ENCODE assay signal across 18 cellular contexts in the genomic region with DNA sequence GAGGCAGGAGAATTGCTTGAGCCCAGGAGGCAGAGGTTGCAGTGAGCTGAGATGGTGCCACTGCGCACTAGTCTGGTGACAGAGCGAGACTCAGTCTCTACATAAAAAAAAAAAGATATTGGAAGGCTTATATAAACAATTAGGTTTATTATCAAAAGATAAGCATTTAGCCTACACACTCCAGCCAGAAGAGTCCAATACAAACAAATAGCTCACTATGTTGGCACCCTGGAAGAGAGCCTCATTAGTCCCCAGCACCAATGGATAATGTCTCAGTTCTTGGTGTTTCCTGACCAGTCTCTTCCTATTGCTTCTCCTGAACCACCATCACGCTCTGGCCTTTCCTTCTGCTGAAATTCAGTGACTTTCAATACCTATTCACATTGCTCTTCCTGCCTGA. TPM values are rescaled to one million over a fixed set of nuclear protein-coding genes. Genes with fewer than 3 reads are reported as not detected.
DNase-seq lines count a peak whose midpoint lies in the region; ATAC-seq and TF ChIP-seq lines count a peak whose summit lies in the region.
"Had no signal": no experiment of that assay in that cellular context is flagged by ENCODE, and none has a peak within 500 bp of the region (broad histone marks: within the 10 kb centered on the region; RNA-seq: fewer than 3 reads in every experiment).

No MANE protein-coding gene starts in this region.

- H3K4me1 ChIP-seq in body of pancreas: peaks cover 74% of the 10 kb centered on the region
- no peaks in the 10 kb centered on the region for H3K4me1 ChIP-seq in osteoblast (ENCODE audit: insufficient read depth, low read length)
- H3K4me1 ChIP-seq: gastroesophageal sphincter, HAP-1 had no signal

- H3K36me3 ChIP-seq in KOPT-K1 (ENCODE audit: insufficient read depth, low read length): no peaks in the 10 kb centered on the region
- H3K36me3 ChIP-seq in body of pancreas (replicated peaks in 1 of 2; ENCODE audit: insufficient read depth in 1 of 2, low read depth in 2 of 2): no peaks in the 10 kb centered on the region
- H3K36me3 ChIP-seq in osteoblast (ENCODE audit: insufficient read depth, low read length): no peaks in the 10 kb centered on the region
- H3K36me3 ChIP-seq: gastroesophageal sphincter, HAP-1, upper lobe of left lung had no signal

- peak overlapping the region; percentile 9 for H3K4me3 Mint-ChIP-seq in T-helper 2 cell treated with Interferon-gamma antibody and Interleukin-4, amounts not matched to agents 5 μg/mL and 100 μg/mL, for 36 hours
- H3K4me3 Mint-ChIP-seq in natural killer cell treated with Interleukin-12 subunit alpha and Interleukin-12 subunit beta and Interleukin-15 and Interleukin-18, amount 100 ng/mL, for 72 hours: no peak overlapping the region
- H3K4me3 Mint-ChIP-seq: stimulated activated naive B cell treated with anti-CD40 and anti-IgM and Interleukin-4, amounts not matched to agents 10 μg/mL and 1 μg/mL and 100 μg/mL, for 72 hours had no signal

- no peaks in the 10 kb centered on the region for H3K9me3 Mint-ChIP-seq in T-helper 2 cell treated with Interferon-gamma antibody and Interleukin-4, amounts not matched to agents 5 μg/mL and 100 μg/mL, for 36 hours
- H3K9me3 Mint-ChIP-seq in natural killer cell treated with Interleukin-12 subunit alpha and Interleukin-12 subunit beta and Interleukin-15 and Interleukin-18, amount 100 ng/mL, for 72 hours: no peaks in the 10 kb centered on the region
- H3K9me3 Mint-ChIP-seq: stimulated activated naive B cell treated with anti-CD40 and anti-IgM and Interleukin-4, amounts not matched to agents 10 μg/mL and 1 μg/mL and 100 μg/mL, for 72 hours had no signal

- H3K9me3 ChIP-seq in KOPT-K1 (ENCODE audit: insufficient read depth, low read length, poor library complexity, severe bottlenecking) (no peaks in the 10 kb centered on the region), body of pancreas (no peaks in the 10 kb centered on the region), osteoblast (ENCODE audit: low read depth, low read length) (no peaks in the 10 kb centered on the region)
- H3K9me3 ChIP-seq: gastroesophageal sphincter, HAP-1, upper lobe of left lung had no signal

- H3K27ac Mint-ChIP-seq in T-helper 2 cell treated with Interferon-gamma antibody and Interleukin-4, amounts not matched to agents 5 μg/mL and 100 μg/mL, for 36 hours: peak overlapping the region; percentile 7
- no peak overlapping the region for H3K27ac Mint-ChIP-seq in natural killer cell treated with Interleukin-12 subunit alpha and Interleukin-12 subunit beta and Interleukin-15 and Interleukin-18, amount 100 ng/mL, for 72 hours
- H3K27ac Mint-ChIP-seq: stimulated activated naive B cell treated with anti-CD40 and anti-IgM and Interleukin-4, amounts not matched to agents 10 μg/mL and 1 μg/mL and 100 μg/mL, for 72 hours had no signal

- H4K20me1 ChIP-seq in osteoblast (ENCODE audit: insufficient read depth, low read length): no peaks in the 10 kb centered on the region

- intact Hi-C loops in body of pancreas (cut with DNase I): no loop called here

- no peak for DNase-seq in T-helper 2 cell treated with Interferon-gamma antibody and Interleukin-4, amounts not matched to agents 5 μg/mL and 100 μg/mL, for 36 hours (ENCODE audit: low spot score)
- DNase-seq in T-helper 2 cell: no peak
- peak in 2 of 4 donors; percentile 16 to 34 for DNase-seq in body of pancreas
- DNase-seq in osteoblast (ENCODE audit: insufficient read length, low spot score, missing footprints): peak; percentile 27
- DNase-seq in NCI-H2107 treated with DMSO at 0.1 percent for 48 hours (lab: John Stamatoyannopoulos, UW; ENCODE audit: unreplicated experiment): no peak
- no peak for DNase-seq in natural killer cell treated with Interleukin-12 subunit alpha and Interleukin-12 subunit beta and Interleukin-15 and Interleukin-18, amount 100 ng/mL, for 72 hours (ENCODE audit: low spot score)
- DNase-seq in HuH-7 (ENCODE audit: low spot score): no peak
- DNase-seq: erythroblast; KG1; NCI-H1105 treated with DMSO at 0.1 percent for 48 hours; NCI-H2171 treated with DMSO at 0.1 percent for 48 hours; NCI-H82; stimulated activated CD4-positive, alpha-beta T cell treated with anti-CD3 and anti-CD28 coated beads, Interleukin-12 subunit alpha, Interleukin-12 subunit beta, amount 100 ng/mL, for 4 hours; stimulated activated naive B cell treated with anti-CD40 and anti-IgM and Interleukin-4, amounts not matched to agents 10 μg/mL and 1 μg/mL and 100 μg/mL, for 72 hours; upper lobe of left lung had no signal

- no peaks in the 10 kb centered on the region for H3K27me3 Mint-ChIP-seq in T-helper 2 cell treated with Interferon-gamma antibody and Interleukin-4, amounts not matched to agents 5 μg/mL and 100 μg/mL, for 36 hours (ENCODE audit: low read depth)
- no peaks in the 10 kb centered on the region for H3K27me3 Mint-ChIP-seq in natural killer cell treated with Interleukin-12 subunit alpha and Interleukin-12 subunit beta and Interleukin-15 and Interleukin-18, amount 100 ng/mL, for 72 hours

- H3K4me3 ChIP-seq in body of pancreas: no peak overlapping the region
- H3K4me3 ChIP-seq in osteoblast (ENCODE audit: insufficient read depth, low read length): no peak overlapping the region
- H3K4me3 ChIP-seq: gastroesophageal sphincter, HAP-1, upper lobe of left lung had no signal

- H3K27me3 ChIP-seq in body of pancreas (no peaks in the 10 kb centered on the region), osteoblast (ENCODE audit: insufficient read depth, low read length) (no peaks in the 10 kb centered on the region)
- H3K27me3 ChIP-seq: gastroesophageal sphincter, upper lobe of left lung had no signal

- H3K4me1 Mint-ChIP-seq in T-helper 2 cell treated with Interferon-gamma antibody and Interleukin-4, amounts not matched to agents 5 μg/mL and 100 μg/mL, for 36 hours (ENCODE audit: low read depth): peaks cover 40% of the 10 kb centered on the region
- peaks cover 19 to 21% of the 10 kb centered on the region in 2 donors for H3K4me1 Mint-ChIP-seq in natural killer cell treated with Interleukin-12 subunit alpha and Interleukin-12 subunit beta and Interleukin-15 and Interleukin-18, amount 100 ng/mL, for 72 hours (ENCODE audit: low read depth in 2 of 2)

- H2AFZ ChIP-seq in osteoblast (ENCODE audit: low read length): no peak overlapping the region

- H3K36me3 Mint-ChIP-seq in T-helper 2 cell treated with Interferon-gamma antibody and Interleukin-4, amounts not matched to agents 5 μg/mL and 100 μg/mL, for 36 hours (ENCODE audit: low read depth): no peaks in the 10 kb centered on the region
- no peaks in the 10 kb centered on the region for H3K36me3 Mint-ChIP-seq in natural killer cell treated with Interleukin-12 subunit alpha and Interleukin-12 subunit beta and Interleukin-15 and Interleukin-18, amount 100 ng/mL, for 72 hours
- H3K36me3 Mint-ChIP-seq: stimulated activated naive B cell treated with anti-CD40 and anti-IgM and Interleukin-4, amounts not matched to agents 10 μg/mL and 1 μg/mL and 100 μg/mL, for 72 hours had no signal

- H3K4me2 ChIP-seq in osteoblast (ENCODE audit: insufficient read depth, low read length): no peak overlapping the region

- H3K79me2 ChIP-seq in osteoblast (ENCODE audit: insufficient read depth, low read length): no peaks in the 10 kb centered on the region

- peak overlapping the region; percentile 79 for H3K27ac ChIP-seq in KOPT-K1 (ENCODE audit: low read depth, low read length, poor library complexity, severe bottlenecking)
- H3K27ac ChIP-seq in body of pancreas: peak overlapping the region in 3 of 4 donors; percentile 63 to 80 (median 73)
- H3K27ac ChIP-seq in osteoblast (ENCODE audit: low read depth, low read length): no peak overlapping the region
- H3K27ac ChIP-seq: gastroesophageal sphincter, upper lobe of left lung had no signal

- peak; percentile 27 for ATAC-seq in body of pancreas
- ATAC-seq in natural killer cell treated with Interleukin-12 subunit alpha and Interleukin-12 subunit beta and Interleukin-15 and Interleukin-18, amount 100 ng/mL, for 72 hours: no peak
- ATAC-seq: gastroesophageal sphincter; stimulated activated naive B cell treated with anti-CD40 and anti-IgM and Interleukin-4, amounts not matched to agents 10 μg/mL and 1 μg/mL and 100 μg/mL, for 72 hours had no signal

- no peak for TF ChIP-seq CTCF in body of pancreas (IDR thresholded peaks at IDR 0.05)
- TF ChIP-seq CTCF in osteoblast (IDR thresholded peaks at IDR 0.05; ENCODE audit: extremely low read depth, low read depth, low read length): no peak

- no peak for TF ChIP-seq POLR2A in body of pancreas (IDR thresholded peaks at IDR 0.05)

- WGBS in body of pancreas, 2 donors: 16 to 20% methylated on average over 3 of the region's 3 CpGs

RNA-seq across cellular contexts. Expression of a gene that starts 48.6 kb away (rescaled TPM):
- total RNA-seq in body of pancreas (100 to 1,000 TPM; 423 to 593 TPM), osteoblast (120 and 122 TPM in 2 replicates)
- 100 to 1,000 TPM; 208 to 285 TPM for total RNA-seq in natural killer cell treated with Interleukin-12 subunit alpha and Interleukin-12 subunit beta and Interleukin-15 and Interleukin-18, amount 100 ng/mL, for 72 hours
